In the genomic region with DNA sequence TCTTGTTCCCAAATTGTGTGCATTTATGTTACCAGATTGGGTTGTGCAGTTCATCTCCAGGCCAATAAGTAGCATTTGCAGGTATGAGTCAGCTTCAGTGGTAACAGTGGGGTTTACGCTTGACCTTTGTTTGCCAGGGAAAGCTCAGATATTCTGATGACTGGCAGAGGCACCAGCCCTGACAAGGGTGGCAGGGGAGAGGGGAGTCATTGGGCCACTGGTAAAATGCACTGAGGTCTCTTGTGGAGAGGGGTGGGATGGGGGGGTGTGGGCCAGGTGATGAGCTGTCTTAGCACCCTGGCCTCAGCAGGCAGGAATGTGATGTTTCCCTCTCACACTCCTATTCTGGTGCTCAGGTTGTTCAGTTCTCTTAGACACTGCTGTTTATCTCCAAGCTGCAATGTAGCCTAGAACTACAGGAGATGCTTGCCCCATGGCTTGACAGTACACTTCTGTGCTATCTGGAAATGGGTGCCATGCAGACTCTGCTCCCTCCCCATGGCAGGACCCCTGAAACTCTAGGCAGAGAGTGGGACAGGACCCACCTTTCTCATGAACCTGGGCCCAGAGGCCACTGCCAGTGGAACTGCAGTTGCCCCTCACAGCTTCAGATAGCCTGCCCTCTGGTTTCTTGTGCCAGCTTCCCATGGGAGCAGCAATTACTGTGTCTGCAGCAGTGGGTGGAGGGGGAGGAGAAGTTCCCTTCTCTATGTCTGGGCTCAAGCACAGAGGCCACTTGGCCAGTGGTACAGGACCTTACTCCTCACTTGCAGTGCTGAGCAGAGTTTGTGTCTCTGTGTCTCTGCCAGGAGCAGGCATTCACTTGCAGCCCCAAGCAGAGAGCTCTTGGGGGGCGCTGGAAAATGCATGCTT, we compare ENCODE assay signal across 11 cellular contexts. TPM values are rescaled to one million over a fixed set of nuclear protein-coding genes. Genes with fewer than 3 reads are reported as not detected.
DNase-seq lines count a peak whose midpoint lies in the region; ATAC-seq and TF ChIP-seq lines count a peak whose summit lies in the region.
"Had no signal": no experiment of that assay in that cellular context is flagged by ENCODE, and none has a peak within 500 bp of the region (broad histone marks: within the 10 kb centered on the region; RNA-seq: fewer than 3 reads in every experiment).

No MANE protein-coding gene starts in this region.

- peaks cover 22% of the 10 kb centered on the region; the same call in 1 of the 2 replicates for H4K20me1 ChIP-seq in HCT116 (ENCODE audit: insufficient read depth)

- H3K9ac ChIP-seq in HCT116 (ENCODE audit: low read length): no peak overlapping the region

- H3K79me2 ChIP-seq in HCT116 (ENCODE audit: insufficient read depth, low read length): peaks cover 74% of the 10 kb centered on the region

- H3K27me3 ChIP-seq in HCT116 (ENCODE audit: insufficient read depth, low read length) (no peaks in the 10 kb centered on the region), lower lobe of right lung (ENCODE audit: low read depth) (no peaks in the 10 kb centered on the region)
- H3K27me3 ChIP-seq: gastrocnemius medialis, ovary had no signal

- no peak overlapping the region for H2AFZ ChIP-seq in HCT116 (ENCODE audit: low read depth, low read length, poor library complexity, severe bottlenecking)

- intact Hi-C loops in HCT116 (cut with micrococcal nuclease): no loop called here
- intact Hi-C loops in lower lobe of right lung (cut with DNase I): no loop called here
- intact Hi-C loops in lower leg skin (cut with DNase I; ENCODE audit: low total_unique reads): no loop called here

- POLR2A ChIA-PET in HCT116 (lab: Charles Lee): interaction anchor here (1.2 kb wide), 1 partner anchor 32 kb away, joined by 3 read pairs; the partner anchor contains the start of gene USP15

- peak; percentile 76 for ATAC-seq in HCT116
- peak; percentile 49 to 52 for ATAC-seq in lower lobe of right lung
- ATAC-seq in HG02981 (IDR thresholded peaks at IDR 0.05; ENCODE audit: unreplicated experiment): no peak
- ATAC-seq in HG02678 (IDR thresholded peaks at IDR 0.05; ENCODE audit: unreplicated experiment): no peak
- ATAC-seq in GM18519 (IDR thresholded peaks at IDR 0.05; ENCODE audit: low FRiP score, unreplicated experiment): no peak
- ATAC-seq: gastrocnemius medialis had no signal

- no TSS peak for BruUV-seq in HCT116 (replicated peaks; lab: Mats Ljungman, UMichigan)

- no peaks in the 10 kb centered on the region; a peak in 1 of 4 replicates for H3K36me3 ChIP-seq in HCT116 (ENCODE audit: control insufficient read depth in 1 of 2, insufficient read depth in 2 of 2, low read length in 2 of 2)
- peaks cover 17% of the 10 kb centered on the region for H3K36me3 ChIP-seq in lower lobe of right lung
- H3K36me3 ChIP-seq: ovary had no signal

- WGBS in lower leg skin, 2 donors: 65 to 92% methylated on average over 2 of the region's 2 CpGs

- CTCF ChIA-PET in HCT116 (lab: Charles Lee): no interaction called here

- H3K9me3 ChIP-seq in HCT116 (ENCODE audit: control insufficient read depth in 1 of 2, insufficient read depth in 1 of 2, low read depth in 1 of 2, low read length in 2 of 2) (no peaks in the 10 kb centered on the region), lower lobe of right lung (no peaks in the 10 kb centered on the region)
- H3K9me3 ChIP-seq: ovary had no signal

- peak; percentile 51 for DNase-seq in DMS53 (lab: John Stamatoyannopoulos, UW)
- no peak for DNase-seq in HCT116 (ENCODE audit: low read depth, low spot score)
- peak; percentile 15 to 27 for DNase-seq in activated CD4-positive, alpha-beta T cell treated with anti-CD3 and anti-CD28 coated beads, Interleukin-2, amount 50 U/mL, for 48 hours
- DNase-seq in lower lobe of right lung: no peak
- DNase-seq in lower leg skin (ENCODE audit: low spot score in 2 of 2): no peak
- DNase-seq: gastrocnemius medialis, ovary, substantia nigra had no signal

- H3K4me3 ChIP-seq in HCT116 (replicated peaks in 1 of 2; ENCODE audit: low read depth in 1 of 2, low read length in 2 of 2): no peak overlapping the region
- H3K4me3 ChIP-seq in lower lobe of right lung: no peak overlapping the region
- no peak overlapping the region for H3K4me3 ChIP-seq in lower leg skin (ENCODE audit: low read depth, poor library complexity, severe bottlenecking)
- H3K4me3 ChIP-seq: gastrocnemius medialis, ovary had no signal

- H3K4me2 ChIP-seq in HCT116 (ENCODE audit: low read length): peak overlapping the region; percentile 57

- no peaks in the 10 kb centered on the region for H3K9me2 ChIP-seq in HCT116 (ENCODE audit: insufficient read depth)

- no peak for TF ChIP-seq POLR2A in HCT116 (IDR thresholded peaks at IDR 0.05; ENCODE audit: borderline replicate concordance, extremely low read depth, insufficient read depth, insufficient read length)
- TF ChIP-seq POLR2A in lower leg skin (IDR thresholded peaks at IDR 0.05): no peak

- no peak for TF ChIP-seq RAD21 in HCT116 (IDR thresholded peaks at IDR 0.05; ENCODE audit: low read depth)

- H3K27ac ChIP-seq in HCT116 (ENCODE audit: low read depth, low read length): no peak overlapping the region
- no peak overlapping the region for H3K27ac ChIP-seq in lower lobe of right lung
- H3K27ac ChIP-seq: gastrocnemius medialis, ovary had no signal

- TF ChIP-seq CTCF in HCT116 (IDR thresholded peaks at IDR 0.05 in 2 of 3, conservative IDR thresholded peaks at IDR 0.05 in 1 of 3; ENCODE audit: borderline replicate concordance in 1 of 3, insufficient read depth in 1 of 3, low read depth in 2 of 3, low read length in 2 of 3) (no peak), lower lobe of right lung (IDR thresholded peaks at IDR 0.05) (no peak), lower leg skin (IDR thresholded peaks at IDR 0.05) (no peak)

- H3K4me1 ChIP-seq in HCT116 (ENCODE audit: control insufficient read depth in 1 of 2, insufficient read depth in 2 of 2, low read length in 2 of 2) (peaks cover 5 to 21% of the 10 kb centered on the region in 2 experiments), lower lobe of right lung (peaks cover 17% of the 10 kb centered on the region)
- H3K4me1 ChIP-seq: gastrocnemius medialis had no signal

- RAD21 ChIA-PET in HCT116 (lab: Charles Lee; ENCODE audit: low non-redundant PET in 1 of 2, low total read pairs in 2 of 2, uncharacterized antibody in 2 of 2, unreplicated experiment in 2 of 2): no interaction called here

TF ChIP-seq in HCT116, 20 proteins besides CTCF, POLR2A, EP300 and RAD21:
- TF ChIP-seq JUND (IDR thresholded peaks at IDR 0.05): 0 out of 2 replicates have a peak, but pooled peaks have one; percentile 15
- no peak for TF ChIP-seq CBX3 (IDR thresholded peaks at IDR 0.05; ENCODE audit: low read depth)

RNA-seq across cellular contexts. Expression of gene USP15, which starts 31.9 kb away (rescaled TPM):
- 49.5 TPM for total RNA-seq in HCT116 (2021; ENCODE audit: unreplicated experiment)
- 19.1 and 23.4 TPM in 2 replicates for polyA plus RNA-seq in HCT116 (2012)
- 91.9 TPM for total RNA-seq in lower lobe of right lung
- 10 to 100 TPM; 55.8 to 90.8 (median 67.2) TPM for total RNA-seq in lower leg skin

Comparison
In these comparisons a context has a peak if more than half of its experiments do, and no peak if none do; other contexts are left out.
1. DNase-seq: peak in DMS53 (single experiment) and activated CD4-positive, alpha-beta T cell treated with anti-CD3 and anti-CD28 coated beads, Interleukin-2, amount 50 U/mL, for 48 hours (2 of 2); none in HCT116 (single experiment), lower lobe of right lung (single experiment) and lower leg skin (0 of 2).
2. ATAC-seq: peak in HCT116 (single experiment) and lower lobe of right lung (2 of 2); none in HG02981 (single experiment), HG02678 (single experiment) and GM18519 (single experiment).